In the genomic region with DNA sequence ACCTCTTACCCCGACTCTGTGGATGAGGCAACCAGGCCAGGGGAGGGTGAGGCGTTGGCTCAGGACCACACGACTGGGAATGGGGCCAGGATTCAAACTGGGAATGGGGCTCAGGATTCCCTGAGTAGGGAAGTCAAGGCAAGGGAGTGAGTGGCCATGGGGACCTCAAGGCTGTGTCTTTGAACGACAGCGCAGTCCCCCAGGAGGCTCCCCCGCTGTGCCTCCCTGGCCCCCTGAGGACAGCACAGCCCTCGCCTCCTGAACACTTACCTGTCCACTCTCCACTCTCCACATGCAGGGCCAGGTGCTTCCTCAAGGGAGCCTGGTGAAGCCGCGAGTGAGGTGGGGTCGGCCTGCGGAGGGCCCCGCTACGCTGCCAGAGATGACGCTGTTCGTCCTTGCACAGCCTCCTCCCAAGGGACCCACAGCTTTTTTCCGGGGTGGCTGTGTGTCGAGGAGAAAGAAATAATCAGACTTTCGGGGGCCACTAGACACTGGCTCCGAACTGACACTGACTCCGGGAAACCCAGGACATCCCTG, we compare ENCODE assay signal across 25 cellular contexts.
"Had no signal": no experiment of that assay in that cellular context is flagged by ENCODE, and none has a peak within 500 bp of the region (broad histone marks: within the 10 kb centered on the region; RNA-seq: fewer than 3 reads in every experiment).

No MANE protein-coding gene starts in this region.

- H3K4me3 ChIP-seq: heart right ventricle, left lung, lung, neural progenitor cell, ovary, smooth muscle cell, tibial nerve had no signal

- H2AFZ ChIP-seq: neural progenitor cell had no signal

- H3K27me3 ChIP-seq: ovary had no signal

- H3K36me3 Mint-ChIP-seq: activated naive CD8-positive, alpha-beta T cell; brain; natural killer cell; neural progenitor cell had no signal

- H3K27ac Mint-ChIP-seq: activated naive CD8-positive, alpha-beta T cell; activated T-cell treated with anti-CD3 and anti-CD28 coated beads, Interleukin-2, amount 50 U/mL, for 72 hours; natural killer cell; progenitor cell of endocrine pancreas; T-helper 1 cell treated with Interleukin-12 subunit alpha and Interleukin-12 subunit beta and Interleukin-4 antibody, amounts not matched to agents 30 μg/mL and 1 μg/mL, for 36 hours had no signal

- H3K9me3 ChIP-seq: heart right ventricle, left lung, ovary, tibial nerve had no signal

- DNase-seq: activated CD4-positive, alpha-beta T cell treated with anti-CD3 and anti-CD28 coated beads for 4 hours; activated CD4-positive, alpha-beta T cell treated with anti-CD3 and anti-CD28 coated beads, Interleukin-2, amount 50 U/mL, for 4 hours; activated naive CD4-positive, alpha-beta T cell; activated T-cell treated with anti-CD3 and anti-CD28 coated beads for 4 hours; activated T-cell treated with anti-CD3 and anti-CD28 coated beads, Interleukin-2, amount 50 U/mL, for 72 hours; foreskin melanocyte; kidney glomerular epithelial cell; mesendoderm; natural killer cell; ovary; stimulated activated CD4-positive, alpha-beta T cell treated with anti-CD3 and anti-CD28 coated beads, Interleukin-15, amount 100 ng/mL, for 24 hours; stimulated activated CD4-positive, alpha-beta T cell treated with anti-CD3 and anti-CD28 coated beads, Interleukin-2, amount 100 ng/mL, for 24 hours; stimulated activated naive CD4-positive, alpha-beta T cell treated with Interleukin-2 at 50 U/mL for 16 hours; T-helper 9 cell had no signal

- H3K4me1 Mint-ChIP-seq: natural killer cell had no signal

- H3K9me3 Mint-ChIP-seq: activated T-cell treated with anti-CD3 and anti-CD28 coated beads, Interleukin-2, amount 50 U/mL, for 72 hours; brain; natural killer cell; neural progenitor cell; T-helper 1 cell treated with Interleukin-12 subunit alpha and Interleukin-12 subunit beta and Interleukin-4 antibody, amounts not matched to agents 30 μg/mL and 1 μg/mL, for 36 hours had no signal

- H3K4me3 Mint-ChIP-seq: activated naive CD8-positive, alpha-beta T cell; activated T-cell treated with anti-CD3 and anti-CD28 coated beads, Interleukin-2, amount 50 U/mL, for 72 hours; brain; natural killer cell; neural progenitor cell; T-helper 1 cell treated with Interleukin-12 subunit alpha and Interleukin-12 subunit beta and Interleukin-4 antibody, amounts not matched to agents 30 μg/mL and 1 μg/mL, for 36 hours had no signal

- H3K4me2 ChIP-seq: neural progenitor cell, smooth muscle cell had no signal

- H3K4me1 ChIP-seq: left lung, neural progenitor cell had no signal

- H3K27ac ChIP-seq: heart right ventricle, left lung, neural progenitor cell, ovary, VCaP had no signal

- H3K36me3 ChIP-seq: heart right ventricle, left lung, neural progenitor cell, ovary, tibial nerve had no signal
